ENCODE assay signal across 6 cellular contexts in the genomic region with DNA sequence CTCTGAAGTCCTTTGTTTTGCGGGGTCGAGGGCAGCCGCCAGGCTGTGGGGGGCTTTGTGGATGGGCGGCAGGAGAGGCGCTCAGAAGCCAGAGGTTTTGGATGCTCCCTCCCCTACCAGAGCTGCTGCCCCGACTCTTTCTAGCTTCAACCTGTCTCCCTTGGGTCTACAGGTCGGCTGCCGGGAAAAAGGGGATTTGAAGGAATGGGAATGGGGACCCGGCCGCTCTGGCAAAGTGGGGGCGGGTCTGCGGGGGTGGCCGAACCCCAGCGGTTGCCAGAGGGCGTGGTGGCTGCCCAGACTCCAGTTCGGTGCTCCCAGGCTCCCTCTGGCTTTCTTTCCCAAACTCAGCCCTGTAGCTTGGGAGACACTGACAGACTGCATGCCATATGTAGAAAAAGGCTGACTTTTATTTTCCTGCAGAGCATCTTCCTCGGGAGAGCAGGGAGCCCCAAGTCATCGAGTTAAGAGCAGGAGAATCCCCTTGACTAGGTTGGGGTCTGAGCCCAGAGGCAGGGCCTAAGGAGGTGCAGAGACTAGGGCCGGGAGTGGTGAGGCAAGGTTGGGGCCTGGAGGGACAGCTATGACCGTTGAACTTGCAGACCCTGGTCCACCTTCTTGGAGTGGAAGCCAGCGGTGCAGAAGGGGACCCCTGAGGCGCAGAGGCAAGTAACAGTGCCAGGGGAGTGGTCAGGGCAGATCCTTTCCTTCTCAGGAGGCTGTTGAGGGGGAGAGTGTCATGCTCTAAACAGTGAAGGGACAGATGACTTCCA. TPM values are rescaled to one million over a fixed set of nuclear protein-coding genes. Genes with fewer than 3 reads are reported as not detected.
DNase-seq lines count a peak whose midpoint lies in the region; ATAC-seq, FAIRE-seq and TF ChIP-seq lines count a peak whose summit lies in the region.

No MANE protein-coding gene starts in this region.

- no peaks in the 10 kb centered on the region for H3K36me3 ChIP-seq in prostate gland

- no peak for ATAC-seq in GM18867 (IDR thresholded peaks at IDR 0.05; ENCODE audit: unreplicated experiment)

- peak in 1 of 4 experiments; percentile 29 for TF ChIP-seq CTCF in prostate gland (IDR thresholded peaks at IDR 0.05)

- no peak for TF ChIP-seq POLR2A in prostate gland (IDR thresholded peaks at IDR 0.05)

- FAIRE-seq in urothelium cell line (lab: Jason Lieb, UNC) = no peak

- peaks cover 42% of the 10 kb centered on the region for H3K4me1 Mint-ChIP-seq in T-helper 1 cell treated with Interleukin-12 subunit alpha and Interleukin-12 subunit beta and Interleukin-4 antibody, amounts not matched to agents 30 μg/mL and 1 μg/mL, for 36 hours (ENCODE audit: low read depth)

- H3K4me3 Mint-ChIP-seq in T-helper 1 cell treated with Interleukin-12 subunit alpha and Interleukin-12 subunit beta and Interleukin-4 antibody, amounts not matched to agents 30 μg/mL and 1 μg/mL, for 36 hours = peak overlapping the region; percentile 100

- H3K4me3 ChIP-seq in prostate gland = peak overlapping the region; percentile 66 to 88

- no peaks in the 10 kb centered on the region for H3K9me3 Mint-ChIP-seq in T-helper 1 cell treated with Interleukin-12 subunit alpha and Interleukin-12 subunit beta and Interleukin-4 antibody, amounts not matched to agents 30 μg/mL and 1 μg/mL, for 36 hours

- H3K9me3 ChIP-seq in prostate gland = no peaks in the 10 kb centered on the region

- H3K27ac ChIP-seq in prostate gland = peak overlapping the region; percentile 92 to 97

- no peaks in the 10 kb centered on the region for H3K27me3 Mint-ChIP-seq in T-helper 1 cell treated with Interleukin-12 subunit alpha and Interleukin-12 subunit beta and Interleukin-4 antibody, amounts not matched to agents 30 μg/mL and 1 μg/mL, for 36 hours (ENCODE audit: low read depth)

- intact Hi-C loops in prostate gland (cut with DNase I) = loop anchor here (2.0 to 5.0 kb wide), 2 partner anchors 33 to 71 kb away; a partner anchor contains a TSS

- peak overlapping the region; percentile 95 for H3K27ac Mint-ChIP-seq in T-helper 1 cell treated with Interleukin-12 subunit alpha and Interleukin-12 subunit beta and Interleukin-4 antibody, amounts not matched to agents 30 μg/mL and 1 μg/mL, for 36 hours

- DNase-seq in T-helper 1 cell (no peak), dermis blood vessel endothelial cell (peak; percentile 56), prostate gland (ENCODE audit: low spot score) (no peak), urothelium cell line (ENCODE audit: low spot score) (no peak)

- H3K36me3 Mint-ChIP-seq in T-helper 1 cell treated with Interleukin-12 subunit alpha and Interleukin-12 subunit beta and Interleukin-4 antibody, amounts not matched to agents 30 μg/mL and 1 μg/mL, for 36 hours (ENCODE audit: low read depth) = peaks cover 35% of the 10 kb centered on the region

- H3K4me1 ChIP-seq in prostate gland (replicated peaks) = peaks cover 4% of the 10 kb centered on the region

- no peaks in the 10 kb centered on the region for H3K27me3 ChIP-seq in prostate gland (replicated peaks; ENCODE audit: insufficient read depth)

- 10% methylated on average over 22 of the region's 22 CpGs for WGBS in prostate gland

RNA-seq across cellular contexts. Expression of a gene that starts 1.4 kb away (rescaled TPM):
- total RNA-seq in dermis blood vessel endothelial cell (41.7 and 64.8 TPM in 2 replicates), prostate gland (10 to 100 TPM; 12.2 to 21.9 TPM)

RNA-seq across cellular contexts. Expression of a gene that starts 2.9 kb away (rescaled TPM):
- total RNA-seq in dermis blood vessel endothelial cell (3.1 and 4.6 TPM in 2 replicates), prostate gland (1 to 10 TPM; 5.9 to 7.3 TPM)

RNA-seq across cellular contexts. Expression of a gene that starts 15.0 kb away (rescaled TPM):
- total RNA-seq in dermis blood vessel endothelial cell (39.3 and 52.6 TPM in 2 replicates), prostate gland (10 to 100 TPM; 26.4 to 41.0 TPM)

RNA-seq across cellular contexts. Expression of a gene that starts 29.2 kb away (rescaled TPM):
- total RNA-seq in dermis blood vessel endothelial cell = 6.3 and 12.5 TPM in 2 replicates
- total RNA-seq in prostate gland = 10 to 100 TPM; 20.5 to 26.3 TPM

RNA-seq across cellular contexts. Expression of a gene that starts 32.3 kb away (rescaled TPM):
- 301 and 692 TPM in 2 replicates for total RNA-seq in dermis blood vessel endothelial cell
- total RNA-seq in prostate gland = 100 to 1,000 TPM; 196 to 270 TPM
